ENCODE assay signal across 1 cellular context in the genomic region with DNA sequence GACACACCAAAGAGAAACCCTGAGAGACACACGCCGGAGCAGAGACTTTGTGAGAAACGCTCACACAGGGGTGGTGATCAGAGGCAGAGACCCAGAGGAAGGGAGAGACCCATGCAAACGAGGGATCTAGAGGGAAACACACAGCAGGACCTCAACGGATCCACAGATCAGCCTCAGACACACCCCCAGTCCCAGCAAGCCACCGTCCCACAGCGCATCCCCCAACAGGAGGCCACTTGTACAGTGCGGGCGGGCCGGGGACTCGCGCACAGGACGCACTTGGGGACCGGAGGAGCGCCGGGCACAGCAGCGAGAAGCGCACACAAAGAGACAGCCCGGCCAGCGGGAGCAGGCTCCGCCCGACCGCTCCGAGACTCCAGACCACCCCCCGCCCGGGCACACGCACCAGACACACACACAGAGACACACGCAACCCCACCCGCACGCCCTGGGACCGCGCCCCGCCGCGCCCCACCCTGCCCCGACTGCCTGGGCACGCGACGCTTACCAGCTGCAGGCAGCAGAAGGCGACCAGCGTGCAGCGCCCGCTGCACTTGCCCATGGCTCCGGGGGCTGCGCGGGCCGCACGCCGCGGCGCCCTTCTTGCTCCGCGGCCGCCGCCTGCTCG.
TF ChIP-seq lines count a peak whose summit lies in the region.

No MANE protein-coding gene starts in this region.

TF ChIP-seq in HEK293, 187 proteins besides CTCF, POLR2A, EP300 and RAD21 (continued from another document and continues in another):
- TF ChIP-seq, protein P1, sequence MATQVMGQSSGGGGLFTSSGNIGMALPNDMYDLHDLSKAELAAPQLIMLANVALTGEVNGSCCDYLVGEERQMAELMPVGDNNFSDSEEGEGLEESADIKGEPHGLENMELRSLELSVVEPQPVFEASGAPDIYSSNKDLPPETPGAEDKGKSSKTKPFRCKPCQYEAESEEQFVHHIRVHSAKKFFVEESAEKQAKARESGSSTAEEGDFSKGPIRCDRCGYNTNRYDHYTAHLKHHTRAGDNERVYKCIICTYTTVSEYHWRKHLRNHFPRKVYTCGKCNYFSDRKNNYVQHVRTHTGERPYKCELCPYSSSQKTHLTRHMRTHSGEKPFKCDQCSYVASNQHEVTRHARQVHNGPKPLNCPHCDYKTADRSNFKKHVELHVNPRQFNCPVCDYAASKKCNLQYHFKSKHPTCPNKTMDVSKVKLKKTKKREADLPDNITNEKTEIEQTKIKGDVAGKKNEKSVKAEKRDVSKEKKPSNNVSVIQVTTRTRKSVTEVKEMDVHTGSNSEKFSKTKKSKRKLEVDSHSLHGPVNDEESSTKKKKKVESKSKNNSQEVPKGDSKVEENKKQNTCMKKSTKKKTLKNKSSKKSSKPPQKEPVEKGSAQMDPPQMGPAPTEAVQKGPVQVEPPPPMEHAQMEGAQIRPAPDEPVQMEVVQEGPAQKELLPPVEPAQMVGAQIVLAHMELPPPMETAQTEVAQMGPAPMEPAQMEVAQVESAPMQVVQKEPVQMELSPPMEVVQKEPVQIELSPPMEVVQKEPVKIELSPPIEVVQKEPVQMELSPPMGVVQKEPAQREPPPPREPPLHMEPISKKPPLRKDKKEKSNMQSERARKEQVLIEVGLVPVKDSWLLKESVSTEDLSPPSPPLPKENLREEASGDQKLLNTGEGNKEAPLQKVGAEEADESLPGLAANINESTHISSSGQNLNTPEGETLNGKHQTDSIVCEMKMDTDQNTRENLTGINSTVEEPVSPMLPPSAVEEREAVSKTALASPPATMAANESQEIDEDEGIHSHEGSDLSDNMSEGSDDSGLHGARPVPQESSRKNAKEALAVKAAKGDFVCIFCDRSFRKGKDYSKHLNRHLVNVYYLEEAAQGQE (tag by site-specific recombination; IDR thresholded peaks at IDR 0.05): no peak
- TF ChIP-seq KLF10 (tag by site-specific recombination; IDR thresholded peaks at IDR 0.05) (no peak), FEZF1 (tag by site-specific recombination; IDR thresholded peaks at IDR 0.05) (no peak), GFI1B (tag by site-specific recombination; IDR thresholded peaks at IDR 0.05) (no peak), ZNF302 (tag by site-specific recombination; IDR thresholded peaks at IDR 0.05; ENCODE audit: low read depth) (no peak), ZFP37 (tag by site-specific recombination; IDR thresholded peaks at IDR 0.05) (no peak), ZNF777 (tag by site-specific recombination; IDR thresholded peaks at IDR 0.05; ENCODE audit: borderline replicate concordance) (no peak; the same call in 1 of the 2 replicates), REPIN1 (tag by site-specific recombination; IDR thresholded peaks at IDR 0.05; ENCODE audit: low read depth) (no peak), ZBTB48 (tag by site-specific recombination; IDR thresholded peaks at IDR 0.05) (peak; percentile 79), KLF8 (tag by site-specific recombination; IDR thresholded peaks at IDR 0.05) (peak; percentile 91), ZNF350 (tag by site-specific recombination; IDR thresholded peaks at IDR 0.05) (no peak), ZNF292 (tag by site-specific recombination; IDR thresholded peaks at IDR 0.05; ENCODE audit: borderline replicate concordance, low read depth) (no peak), ZNF146 (tag by site-specific recombination; IDR thresholded peaks at IDR 0.05) (no peak), SALL2 (tag by site-specific recombination; IDR thresholded peaks at IDR 0.05; ENCODE audit: borderline replicate concordance) (no peak), ZNF501 (tag by site-specific recombination; IDR thresholded peaks at IDR 0.05) (no peak), ZNF211 (tag by site-specific recombination; IDR thresholded peaks at IDR 0.05; ENCODE audit: low read depth) (no peak), ZFP69B (tag by site-specific recombination; IDR thresholded peaks at IDR 0.05) (no peak), ZNF239 (tag by site-specific recombination; IDR thresholded peaks at IDR 0.05) (no peak), KLF1 (tag by site-specific recombination; IDR thresholded peaks at IDR 0.05) (peak; percentile 100), ZNF423 (tag by site-specific recombination; IDR thresholded peaks at IDR 0.05) (no peak), ZNF677 (tag by site-specific recombination; IDR thresholded peaks at IDR 0.05) (no peak), ZNF837 (tag by site-specific recombination; IDR thresholded peaks at IDR 0.05) (no peak; the same call in 1 of the 2 replicates), ZNF133 (tag by site-specific recombination; IDR thresholded peaks at IDR 0.05) (peak; percentile 90), ZNF791 (tag by site-specific recombination; IDR thresholded peaks at IDR 0.05) (no peak), ZNF10 (tag by site-specific recombination; IDR thresholded peaks at IDR 0.05) (no peak), ZNF391 (tag by site-specific recombination; IDR thresholded peaks at IDR 0.05; ENCODE audit: borderline replicate concordance, low read depth) (no peak), BCL11A (tag by site-specific recombination; IDR thresholded peaks at IDR 0.05; ENCODE audit: low read depth) (no peak), ZNF660 (tag by site-specific recombination; IDR thresholded peaks at IDR 0.05) (no peak), ZNF530 (tag by site-specific recombination; IDR thresholded peaks at IDR 0.05; ENCODE audit: low read depth) (no peak), SCRT1 (tag by site-specific recombination; IDR thresholded peaks at IDR 0.05; ENCODE audit: borderline replicate concordance) (no peak), ZBTB17 (tag by site-specific recombination; IDR thresholded peaks at IDR 0.05) (peak; percentile 80; the same call in 1 of the 2 replicates), ZNF19 (tag by site-specific recombination; IDR thresholded peaks at IDR 0.05; ENCODE audit: low read depth) (no peak), ZNF596 (tag by site-specific recombination; IDR thresholded peaks at IDR 0.05) (no peak), ZNF623 (tag by site-specific recombination; IDR thresholded peaks at IDR 0.05) (no peak), ZNF324 (tag by site-specific recombination; IDR thresholded peaks at IDR 0.05) (no peak), ZNF843 (tag by site-specific recombination; IDR thresholded peaks at IDR 0.05) (no peak), SP3 (tag by site-specific recombination; IDR thresholded peaks at IDR 0.05) (no peak), ZNF174 (tag by site-specific recombination; IDR thresholded peaks at IDR 0.05) (no peak), ZNF600 (tag by site-specific recombination; IDR thresholded peaks at IDR 0.05) (peak; percentile 86), TRIM28 (IDR thresholded peaks at IDR 0.05; ENCODE audit: borderline replicate concordance, low read length) (no peak), ZSCAN30 (tag by site-specific recombination; IDR thresholded peaks at IDR 0.05) (no peak)
- TF ChIP-seq, protein P2, sequence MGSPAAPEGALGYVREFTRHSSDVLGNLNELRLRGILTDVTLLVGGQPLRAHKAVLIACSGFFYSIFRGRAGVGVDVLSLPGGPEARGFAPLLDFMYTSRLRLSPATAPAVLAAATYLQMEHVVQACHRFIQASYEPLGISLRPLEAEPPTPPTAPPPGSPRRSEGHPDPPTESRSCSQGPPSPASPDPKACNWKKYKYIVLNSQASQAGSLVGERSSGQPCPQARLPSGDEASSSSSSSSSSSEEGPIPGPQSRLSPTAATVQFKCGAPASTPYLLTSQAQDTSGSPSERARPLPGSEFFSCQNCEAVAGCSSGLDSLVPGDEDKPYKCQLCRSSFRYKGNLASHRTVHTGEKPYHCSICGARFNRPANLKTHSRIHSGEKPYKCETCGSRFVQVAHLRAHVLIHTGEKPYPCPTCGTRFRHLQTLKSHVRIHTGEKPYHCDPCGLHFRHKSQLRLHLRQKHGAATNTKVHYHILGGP (tag by site-specific recombination; IDR thresholded peaks at IDR 0.05): no peak
- TF ChIP-seq, protein P3, sequence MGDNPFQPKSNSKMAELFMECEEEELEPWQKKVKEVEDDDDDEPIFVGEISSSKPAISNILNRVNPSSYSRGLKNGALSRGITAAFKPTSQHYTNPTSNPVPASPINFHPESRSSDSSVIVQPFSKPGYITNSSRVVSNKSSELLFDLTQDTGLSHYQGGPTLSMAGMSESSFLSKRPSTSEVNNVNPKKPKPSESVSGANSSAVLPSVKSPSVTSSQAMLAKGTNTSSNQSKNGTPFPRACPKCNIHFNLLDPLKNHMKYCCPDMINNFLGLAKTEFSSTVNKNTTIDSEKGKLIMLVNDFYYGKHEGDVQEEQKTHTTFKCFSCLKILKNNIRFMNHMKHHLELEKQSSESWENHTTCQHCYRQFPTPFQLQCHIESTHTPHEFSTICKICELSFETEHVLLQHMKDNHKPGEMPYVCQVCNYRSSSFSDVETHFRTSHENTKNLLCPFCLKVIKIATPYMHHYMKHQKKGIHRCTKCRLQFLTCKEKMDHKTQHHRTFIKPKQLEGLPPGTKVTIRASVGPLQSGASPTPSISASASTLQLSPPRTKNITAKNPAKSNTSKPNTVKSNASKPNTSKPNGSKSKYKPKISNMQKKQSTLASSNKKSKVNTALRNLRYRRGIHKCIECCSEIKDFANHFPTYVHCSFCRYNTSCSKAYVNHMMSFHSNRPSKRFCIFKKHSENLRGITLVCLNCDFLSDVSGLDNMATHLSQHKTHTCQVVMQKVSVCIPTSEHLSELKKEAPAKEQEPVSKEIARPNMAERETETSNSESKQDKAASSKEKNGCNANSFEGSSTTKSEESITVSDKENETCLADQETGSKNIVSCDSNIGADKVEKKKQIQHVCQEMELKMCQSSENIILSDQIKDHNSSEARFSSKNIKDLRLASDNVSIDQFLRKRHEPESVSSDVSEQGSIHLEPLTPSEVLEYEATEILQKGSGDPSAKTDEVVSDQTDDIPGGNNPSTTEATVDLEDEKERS (tag by site-specific recombination; IDR thresholded peaks at IDR 0.05): no peak
- TF ChIP-seq, protein P4, sequence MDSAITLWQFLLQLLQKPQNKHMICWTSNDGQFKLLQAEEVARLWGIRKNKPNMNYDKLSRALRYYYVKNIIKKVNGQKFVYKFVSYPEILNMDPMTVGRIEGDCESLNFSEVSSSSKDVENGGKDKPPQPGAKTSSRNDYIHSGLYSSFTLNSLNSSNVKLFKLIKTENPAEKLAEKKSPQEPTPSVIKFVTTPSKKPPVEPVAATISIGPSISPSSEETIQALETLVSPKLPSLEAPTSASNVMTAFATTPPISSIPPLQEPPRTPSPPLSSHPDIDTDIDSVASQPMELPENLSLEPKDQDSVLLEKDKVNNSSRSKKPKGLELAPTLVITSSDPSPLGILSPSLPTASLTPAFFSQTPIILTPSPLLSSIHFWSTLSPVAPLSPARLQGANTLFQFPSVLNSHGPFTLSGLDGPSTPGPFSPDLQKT (IDR thresholded peaks at IDR 0.05; ENCODE audit: borderline replicate concordance, low read depth, low read length): no peak
- TF ChIP-seq, protein P5, sequence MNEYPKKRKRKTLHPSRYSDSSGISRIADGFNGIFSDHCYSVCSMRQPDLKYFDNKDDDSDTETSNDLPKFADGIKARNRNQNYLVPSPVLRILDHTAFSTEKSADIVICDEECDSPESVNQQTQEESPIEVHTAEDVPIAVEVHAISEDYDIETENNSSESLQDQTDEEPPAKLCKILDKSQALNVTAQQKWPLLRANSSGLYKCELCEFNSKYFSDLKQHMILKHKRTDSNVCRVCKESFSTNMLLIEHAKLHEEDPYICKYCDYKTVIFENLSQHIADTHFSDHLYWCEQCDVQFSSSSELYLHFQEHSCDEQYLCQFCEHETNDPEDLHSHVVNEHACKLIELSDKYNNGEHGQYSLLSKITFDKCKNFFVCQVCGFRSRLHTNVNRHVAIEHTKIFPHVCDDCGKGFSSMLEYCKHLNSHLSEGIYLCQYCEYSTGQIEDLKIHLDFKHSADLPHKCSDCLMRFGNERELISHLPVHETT (tag by site-specific recombination; IDR thresholded peaks at IDR 0.05): no peak
- TF ChIP-seq, protein P6, sequence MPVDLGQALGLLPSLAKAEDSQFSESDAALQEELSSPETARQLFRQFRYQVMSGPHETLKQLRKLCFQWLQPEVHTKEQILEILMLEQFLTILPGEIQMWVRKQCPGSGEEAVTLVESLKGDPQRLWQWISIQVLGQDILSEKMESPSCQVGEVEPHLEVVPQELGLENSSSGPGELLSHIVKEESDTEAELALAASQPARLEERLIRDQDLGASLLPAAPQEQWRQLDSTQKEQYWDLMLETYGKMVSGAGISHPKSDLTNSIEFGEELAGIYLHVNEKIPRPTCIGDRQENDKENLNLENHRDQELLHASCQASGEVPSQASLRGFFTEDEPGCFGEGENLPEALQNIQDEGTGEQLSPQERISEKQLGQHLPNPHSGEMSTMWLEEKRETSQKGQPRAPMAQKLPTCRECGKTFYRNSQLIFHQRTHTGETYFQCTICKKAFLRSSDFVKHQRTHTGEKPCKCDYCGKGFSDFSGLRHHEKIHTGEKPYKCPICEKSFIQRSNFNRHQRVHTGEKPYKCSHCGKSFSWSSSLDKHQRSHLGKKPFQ (tag by site-specific recombination; IDR thresholded peaks at IDR 0.05): no peak
- TF ChIP-seq, protein P7, sequence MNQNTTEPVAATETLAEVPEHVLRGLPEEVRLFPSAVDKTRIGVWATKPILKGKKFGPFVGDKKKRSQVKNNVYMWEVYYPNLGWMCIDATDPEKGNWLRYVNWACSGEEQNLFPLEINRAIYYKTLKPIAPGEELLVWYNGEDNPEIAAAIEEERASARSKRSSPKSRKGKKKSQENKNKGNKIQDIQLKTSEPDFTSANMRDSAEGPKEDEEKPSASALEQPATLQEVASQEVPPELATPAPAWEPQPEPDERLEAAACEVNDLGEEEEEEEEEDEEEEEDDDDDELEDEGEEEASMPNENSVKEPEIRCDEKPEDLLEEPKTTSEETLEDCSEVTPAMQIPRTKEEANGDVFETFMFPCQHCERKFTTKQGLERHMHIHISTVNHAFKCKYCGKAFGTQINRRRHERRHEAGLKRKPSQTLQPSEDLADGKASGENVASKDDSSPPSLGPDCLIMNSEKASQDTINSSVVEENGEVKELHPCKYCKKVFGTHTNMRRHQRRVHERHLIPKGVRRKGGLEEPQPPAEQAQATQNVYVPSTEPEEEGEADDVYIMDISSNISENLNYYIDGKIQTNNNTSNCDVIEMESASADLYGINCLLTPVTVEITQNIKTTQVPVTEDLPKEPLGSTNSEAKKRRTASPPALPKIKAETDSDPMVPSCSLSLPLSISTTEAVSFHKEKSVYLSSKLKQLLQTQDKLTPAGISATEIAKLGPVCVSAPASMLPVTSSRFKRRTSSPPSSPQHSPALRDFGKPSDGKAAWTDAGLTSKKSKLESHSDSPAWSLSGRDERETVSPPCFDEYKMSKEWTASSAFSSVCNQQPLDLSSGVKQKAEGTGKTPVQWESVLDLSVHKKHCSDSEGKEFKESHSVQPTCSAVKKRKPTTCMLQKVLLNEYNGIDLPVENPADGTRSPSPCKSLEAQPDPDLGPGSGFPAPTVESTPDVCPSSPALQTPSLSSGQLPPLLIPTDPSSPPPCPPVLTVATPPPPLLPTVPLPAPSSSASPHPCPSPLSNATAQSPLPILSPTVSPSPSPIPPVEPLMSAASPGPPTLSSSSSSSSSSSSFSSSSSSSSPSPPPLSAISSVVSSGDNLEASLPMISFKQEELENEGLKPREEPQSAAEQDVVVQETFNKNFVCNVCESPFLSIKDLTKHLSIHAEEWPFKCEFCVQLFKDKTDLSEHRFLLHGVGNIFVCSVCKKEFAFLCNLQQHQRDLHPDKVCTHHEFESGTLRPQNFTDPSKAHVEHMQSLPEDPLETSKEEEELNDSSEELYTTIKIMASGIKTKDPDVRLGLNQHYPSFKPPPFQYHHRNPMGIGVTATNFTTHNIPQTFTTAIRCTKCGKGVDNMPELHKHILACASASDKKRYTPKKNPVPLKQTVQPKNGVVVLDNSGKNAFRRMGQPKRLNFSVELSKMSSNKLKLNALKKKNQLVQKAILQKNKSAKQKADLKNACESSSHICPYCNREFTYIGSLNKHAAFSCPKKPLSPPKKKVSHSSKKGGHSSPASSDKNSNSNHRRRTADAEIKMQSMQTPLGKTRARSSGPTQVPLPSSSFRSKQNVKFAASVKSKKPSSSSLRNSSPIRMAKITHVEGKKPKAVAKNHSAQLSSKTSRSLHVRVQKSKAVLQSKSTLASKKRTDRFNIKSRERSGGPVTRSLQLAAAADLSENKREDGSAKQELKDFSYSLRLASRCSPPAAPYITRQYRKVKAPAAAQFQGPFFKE (tag by site-specific recombination; IDR thresholded peaks at IDR 0.05; ENCODE audit: borderline replicate concordance): no peak
